Comparison of ENCODE assay signal across 11 cellular contexts in genomic region chr2:11393711-11394236, GRCh38. TPM values are rescaled to one million over a fixed set of nuclear protein-coding genes. Genes with fewer than 3 reads are reported as not detected.
A peak's percentile ranks its signal among the peaks of the same experiment; 100 is the strongest.
DNase-seq lines count a peak whose midpoint lies in the region; ATAC-seq and TF ChIP-seq lines count a peak whose summit lies in the region.
"Had no signal": no experiment of that assay in that cellular context is flagged by ENCODE, and none has a peak within 500 bp of the region (broad histone marks: within the 10 kb centered on the region; RNA-seq: fewer than 3 reads in every experiment).

No MANE protein-coding gene starts in this region.

- no peak overlapping the region for H2AFZ ChIP-seq in neural progenitor cell (replicated peaks)

- H3K4me2 ChIP-seq in neural progenitor cell: no peak overlapping the region

- H3K27me3 ChIP-seq in heart right ventricle: no peaks in the 10 kb centered on the region
- H3K27me3 ChIP-seq in neural progenitor cell: no peaks in the 10 kb centered on the region
- no peaks in the 10 kb centered on the region for H3K27me3 ChIP-seq in aorta (ENCODE audit: control insufficient read depth in 1 of 2, insufficient read depth in 2 of 2, low read length in 1 of 2)
- no peaks in the 10 kb centered on the region for H3K27me3 ChIP-seq in suprapubic skin

- H4K20me1 ChIP-seq in neural progenitor cell (ENCODE audit: low read depth): no peaks in the 10 kb centered on the region

- no peaks in the 10 kb centered on the region for H3K36me3 Mint-ChIP-seq in neural progenitor cell

- no peaks in the 10 kb centered on the region for H3K9me3 ChIP-seq in heart right ventricle
- no peaks in the 10 kb centered on the region for H3K9me3 ChIP-seq in neural progenitor cell (ENCODE audit: low read depth)
- H3K9me3 ChIP-seq in aorta (ENCODE audit: control insufficient read depth, low read length): no peaks in the 10 kb centered on the region
- H3K9me3 ChIP-seq in suprapubic skin: no peaks in the 10 kb centered on the region

- H3K36me3 ChIP-seq in heart right ventricle: no peaks in the 10 kb centered on the region
- no peaks in the 10 kb centered on the region for H3K36me3 ChIP-seq in neural progenitor cell
- H3K36me3 ChIP-seq in aorta (ENCODE audit: control insufficient read depth in 1 of 2, insufficient read depth in 2 of 2, low read length in 1 of 2): no peaks in the 10 kb centered on the region
- H3K36me3 ChIP-seq in suprapubic skin: no peaks in the 10 kb centered on the region

- DNase-seq in heart right ventricle: no peak
- DNase-seq in Right ventricle myocardium inferior (ENCODE audit: missing footprints): no peak
- peak; percentile 54 for DNase-seq in fibroblast of mammary gland (ENCODE audit: low read depth)
- no peak for DNase-seq in neural progenitor cell (ENCODE audit: low spot score)
- no peak for DNase-seq in aorta
- no peak for DNase-seq in NCI-H69 (lab: John Stamatoyannopoulos, UW)
- DNase-seq in suprapubic skin (ENCODE audit: low spot score in 2 of 2): no peak
- DNase-seq: activated CD4-positive, alpha-beta T cell treated with anti-CD3 and anti-CD28 coated beads for 1 hour; NCI-H1930 had no signal

- no peak overlapping the region for H3K4me3 Mint-ChIP-seq in neural progenitor cell

- TF ChIP-seq CTCF in heart right ventricle (IDR thresholded peaks at IDR 0.05) (no peak), fibroblast of mammary gland (conservative IDR thresholded peaks at IDR 0.05; ENCODE audit: control insufficient read depth, insufficient read depth, low read depth, low read length) (no peak), neural progenitor cell (IDR thresholded peaks at IDR 0.05) (no peak), suprapubic skin (IDR thresholded peaks at IDR 0.05) (no peak)

- no peak for TF ChIP-seq POLR2A in suprapubic skin (IDR thresholded peaks at IDR 0.05)

- no peaks in the 10 kb centered on the region for H3K79me2 ChIP-seq in neural progenitor cell (ENCODE audit: low read depth)

- H3K4me3 ChIP-seq in heart right ventricle (peak overlapping the region in 4 of 10 donors; percentile 7 to 20 (median 14)), fibroblast of mammary gland (ENCODE audit: control insufficient read depth, low read depth, low read length) (no peak overlapping the region), neural progenitor cell (no peak overlapping the region), aorta (ENCODE audit: low read length in 2 of 2) (no peak overlapping the region), suprapubic skin (no peak overlapping the region)
- H3K4me3 ChIP-seq: GM12878 had no signal

- H3K27me3 Mint-ChIP-seq in neural progenitor cell (ENCODE audit: insufficient read depth, low read depth): peaks cover 8% of the 10 kb centered on the region

- intact Hi-C loops in heart right ventricle (cut with DNase I) (no loop called here), Right ventricle myocardium inferior (cut with DNase I) (no loop called here), aorta (cut with DNase I) (loop anchor here (5.0 kb wide), 1 partner anchor 51 kb away; the partner anchor contains the start of gene ROCK2 (in 2 of the 2))

- H3F3A ChIP-seq in neural progenitor cell (ENCODE audit: low read depth): no peaks in the 10 kb centered on the region

- H3K4me1 Mint-ChIP-seq in neural progenitor cell: peaks cover 68% of the 10 kb centered on the region

- no peaks in the 10 kb centered on the region for H3K9me3 Mint-ChIP-seq in neural progenitor cell

- peak overlapping the region; percentile 74 for H3K27ac Mint-ChIP-seq in neural progenitor cell

- no peak overlapping the region for H3K9ac ChIP-seq in neural progenitor cell

- ATAC-seq in heart right ventricle: peak in 3 of 8 donors; percentile 20 to 35 (median 27)
- ATAC-seq in Right ventricle myocardium inferior: no peak
- peak; percentile 29 for ATAC-seq in aorta (ENCODE audit: low FRiP score)
- no peak for ATAC-seq in HG03439 (IDR thresholded peaks at IDR 0.05; ENCODE audit: unreplicated experiment)
- ATAC-seq: GM12878 had no signal

- H3K4me1 ChIP-seq in heart right ventricle (peaks cover 4 to 65% (median 30%) of the 10 kb centered on the region in 9 donors), neural progenitor cell (peaks cover 4% of the 10 kb centered on the region), aorta (ENCODE audit: control insufficient read depth in 1 of 2, insufficient read depth in 2 of 2, low read length in 2 of 2) (peaks cover 0 to 3% of the 10 kb centered on the region in 2 donors), suprapubic skin (peaks cover 11% of the 10 kb centered on the region)

- TF ChIP-seq EP300 in suprapubic skin (IDR thresholded peaks at IDR 0.05): no peak

- H3K27ac ChIP-seq in heart right ventricle (peak overlapping the region in 8 of 10 donors; percentile 42 to 74 (median 69)), neural progenitor cell (no peak overlapping the region), aorta (ENCODE audit: low read depth in 1 of 2, low read length in 2 of 2) (peak overlapping the region in 1 of 2 donors; percentile 17), suprapubic skin (no peak overlapping the region)

- 54% methylated on average over 11 of the region's 11 CpGs for WGBS in heart right ventricle, 2 donors
- 55 to 57% methylated on average over 11 of the region's 11 CpGs for WGBS in aorta, 2 donors
- 66% methylated on average over 11 of the region's 11 CpGs for WGBS in suprapubic skin

RNA-seq across cellular contexts. Expression of gene ROCK2, which starts 49.3 kb away (rescaled TPM):
- 10 to 100 TPM; 29.7 to 51.8 (median 38.5) TPM for total RNA-seq in heart right ventricle
- 1 to 10 TPM; 6.9 to 8.6 TPM for polyA plus RNA-seq in heart right ventricle
- 34.4 TPM for total RNA-seq in Right ventricle myocardium inferior
- 22.3 and 36.1 TPM in 2 replicates for total RNA-seq in neural progenitor cell (ENCODE audit: low replicate concordance)
- total RNA-seq in aorta: 100 to 1,000 TPM in 1 of 2 donors, 10 to 100 TPM in 1; 97.9 to 119 TPM
- 10 to 100 TPM; 19.2 to 20.5 TPM for polyA plus RNA-seq in aorta
- 10 to 100 TPM; 21.8 to 54.0 (median 26.6) TPM for total RNA-seq in suprapubic skin

Comparison
In these comparisons a context has a peak if more than half of its experiments do, and no peak if none do; other contexts are left out.
1. H3K27ac ChIP-seq: peak in heart right ventricle (8 of 10); none in neural progenitor cell (single experiment) and suprapubic skin (single experiment).
2. intact Hi-C loops: an anchor here in aorta (5.0 kb wide); none called in heart right ventricle and Right ventricle myocardium inferior.